ENCODE assay signal across 21 cellular contexts in the genomic region with DNA sequence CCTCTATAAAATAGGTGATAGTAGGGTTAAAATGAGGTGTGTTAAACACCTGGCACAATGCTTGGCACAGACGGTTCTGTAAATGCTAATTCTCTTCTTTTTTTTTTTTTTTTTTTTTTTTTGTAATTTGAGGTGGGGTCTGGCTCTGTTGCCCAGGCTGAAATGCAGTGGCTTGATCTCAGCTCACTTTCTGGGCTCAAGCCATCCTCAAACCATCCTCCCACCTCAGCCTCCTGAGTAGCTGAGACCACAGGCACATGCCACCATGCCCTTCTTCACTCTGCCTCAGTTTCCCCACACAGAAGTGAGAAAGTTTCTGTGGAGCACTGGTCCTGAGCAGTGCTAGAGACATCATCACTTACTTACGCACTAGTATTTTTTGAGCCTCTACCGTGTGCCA. TPM values are rescaled to one million over a fixed set of nuclear protein-coding genes. Genes with fewer than 3 reads are reported as not detected.
A peak's percentile ranks its signal among the peaks of the same experiment; 100 is the strongest.
DNase-seq lines count a peak whose midpoint lies in the region; ATAC-seq, FAIRE-seq and TF ChIP-seq lines count a peak whose summit lies in the region.
"Had no signal": no experiment of that assay in that cellular context is flagged by ENCODE, and none has a peak within 500 bp of the region (broad histone marks: within the 10 kb centered on the region; RNA-seq: fewer than 3 reads in every experiment).

No MANE protein-coding gene starts in this region.

- H3K27ac Mint-ChIP-seq in activated CD4-positive, alpha-beta memory T cell treated with anti-CD3 and anti-CD28 coated beads, Interleukin-2, amount 10 ng/mL, durations not matched to agents 7 days and 5 days, result peak overlapping the region; percentile 26
- H3K27ac Mint-ChIP-seq: progenitor cell of endocrine pancreas had no signal

- peak overlapping the region; percentile 66 for H3K27ac ChIP-seq in left ventricle myocardium inferior (replicated peaks)
- H3K27ac ChIP-seq in right atrium auricular region, result peak overlapping the region in 1 of 2 donors; percentile 53
- H3K27ac ChIP-seq in endothelial cell of umbilical vein (ENCODE audit: insufficient read depth, low read depth, low read length), result peak overlapping the region; percentile 4
- H3K27ac ChIP-seq: SK-N-MC had no signal

- H3K4me2 ChIP-seq in endothelial cell of umbilical vein (ENCODE audit: insufficient read depth, low read length), result no peak overlapping the region

- H3K4me3 ChIP-seq in left ventricle myocardium inferior, result no peak overlapping the region
- no peak overlapping the region for H3K4me3 ChIP-seq in right atrium auricular region
- no peak overlapping the region for H3K4me3 ChIP-seq in endothelial cell of umbilical vein (replicated peaks in 1 of 3; ENCODE audit: insufficient read depth in 1 of 3, low read depth in 1 of 3, low read length in 3 of 3)
- H3K4me3 ChIP-seq: lung, SK-N-MC had no signal

- H2AFZ ChIP-seq in endothelial cell of umbilical vein (ENCODE audit: low read depth, low read length), result no peak overlapping the region

- H3K4me3 Mint-ChIP-seq in activated CD4-positive, alpha-beta memory T cell treated with anti-CD3 and anti-CD28 coated beads, Interleukin-2, amount 10 ng/mL, durations not matched to agents 7 days and 5 days, result no peak overlapping the region
- H3K4me3 Mint-ChIP-seq: dendritic cell treated with granulocyte-macrophage colony-stimulating factor and Interleukin-4, amounts not matched to agents 40 ng/mL and 50 ng/mL, for 4 days had no signal

- FAIRE-seq in endothelial cell of umbilical vein (lab: Jason Lieb, UNC), result no peak
- FAIRE-seq: endometrium, GM12892, keratinocyte had no signal

- TF ChIP-seq CTCF in left ventricle myocardium inferior (IDR thresholded peaks at IDR 0.05; ENCODE audit: borderline replicate concordance) (no peak), right atrium auricular region (IDR thresholded peaks at IDR 0.05) (no peak), endothelial cell of umbilical vein (IDR thresholded peaks at IDR 0.05; ENCODE audit: extremely low read depth in 1 of 2, insufficient read depth in 1 of 2, low read depth in 1 of 2, low read length in 2 of 2) (no peak)

- no peak for DNase-seq in left ventricle myocardium inferior
- DNase-seq in right atrium auricular region (ENCODE audit: low spot score), result no peak
- no peak for DNase-seq in activated CD4-positive, alpha-beta memory T cell treated with anti-CD3 and anti-CD28 coated beads, Interleukin-2, amount 10 ng/mL, durations not matched to agents 7 days and 5 days
- DNase-seq in endothelial cell of umbilical vein (ENCODE audit: low read depth, low spot score), result no peak
- DNase-seq in stimulated activated CD4-positive, alpha-beta T cell treated with anti-CD3 and anti-CD28 coated beads, Interleukin-4, amount 100 ng/mL, for 4 hours, result no peak
- DNase-seq: activated CD4-positive, alpha-beta T cell treated with anti-CD3 and anti-CD28 coated beads, Interleukin-2, amount 50 U/mL, for 1 hour; activated CD8-positive, alpha-beta memory T cell treated with anti-CD3 and anti-CD28 coated beads, Interleukin-2, amount 50 U/mL, for 4 hours; activated gamma-delta T cell treated with Interleukin-2 at 50 U/mL for 16 hours; H7; NCI-H1105 treated with DMSO at 0.1 percent for 48 hours; NCI-H82; stimulated activated CD8-positive, alpha-beta memory T cell treated with anti-CD3 and anti-CD28 coated beads, Interleukin-4, amount 100 ng/mL, for 48 hours had no signal

- peaks cover 67% of the 10 kb centered on the region for H3K4me1 ChIP-seq in left ventricle myocardium inferior
- peaks cover 0 to 55% of the 10 kb centered on the region in 2 donors for H3K4me1 ChIP-seq in right atrium auricular region
- H3K4me1 ChIP-seq in endothelial cell of umbilical vein (ENCODE audit: control insufficient read depth, extremely low read depth, insufficient read depth, low read length), result peaks cover 38% of the 10 kb centered on the region

- H3K9me1 ChIP-seq in endothelial cell of umbilical vein (replicated peaks; ENCODE audit: control insufficient read depth, extremely low read depth, insufficient read depth, low read length), result no peaks in the 10 kb centered on the region

- H3K36me3 Mint-ChIP-seq in activated CD4-positive, alpha-beta memory T cell treated with anti-CD3 and anti-CD28 coated beads, Interleukin-2, amount 10 ng/mL, durations not matched to agents 7 days and 5 days (ENCODE audit: low read depth), result peaks cover 25% of the 10 kb centered on the region

- no peaks in the 10 kb centered on the region for H3K27me3 Mint-ChIP-seq in activated CD4-positive, alpha-beta memory T cell treated with anti-CD3 and anti-CD28 coated beads, Interleukin-2, amount 10 ng/mL, durations not matched to agents 7 days and 5 days
- H3K27me3 Mint-ChIP-seq: dendritic cell treated with granulocyte-macrophage colony-stimulating factor and Interleukin-4, amounts not matched to agents 40 ng/mL and 50 ng/mL, for 4 days; progenitor cell of endocrine pancreas had no signal

- peaks cover 13% of the 10 kb centered on the region for H3K4me1 Mint-ChIP-seq in activated CD4-positive, alpha-beta memory T cell treated with anti-CD3 and anti-CD28 coated beads, Interleukin-2, amount 10 ng/mL, durations not matched to agents 7 days and 5 days

- POLR2A ChIA-PET in activated CD4-positive, alpha-beta memory T cell treated with anti-CD3 and anti-CD28 coated beads, Interleukin-2, amount 10 ng/mL, durations not matched to agents 7 days and 5 days (lab: Charles Lee), result no interaction called here
- POLR2A ChIA-PET in endothelial cell of umbilical vein (lab: Charles Lee), result interaction anchor here (0.8 kb wide), 1 partner anchor 18 kb away, joined by 3 read pairs; no protein-coding TSS in a partner anchor

- H3K9me3 ChIP-seq in left ventricle myocardium inferior (replicated peaks), result no peaks in the 10 kb centered on the region
- H3K9me3 ChIP-seq in right atrium auricular region, result no peaks in the 10 kb centered on the region
- H3K9me3 ChIP-seq in endothelial cell of umbilical vein (replicated peaks; ENCODE audit: control insufficient read depth, insufficient read depth, low read length), result no peaks in the 10 kb centered on the region

- no peak overlapping the region for H3K9ac ChIP-seq in endothelial cell of umbilical vein (replicated peaks; ENCODE audit: extremely low read depth, insufficient read depth, low read length)

- intact Hi-C loops in left ventricle myocardium inferior (cut with micrococcal nuclease) (loop anchor here (5.0 kb wide), 1 partner anchor 257 kb away; no protein-coding TSS in a partner anchor), endothelial cell of umbilical vein (cut with micrococcal nuclease) (loop anchor here (1.0 to 10.0 kb wide), 7 partner anchors 7 to 805 kb away; partner anchors contain the start of gene SLC6A6)

- H3K79me2 ChIP-seq in endothelial cell of umbilical vein (ENCODE audit: control insufficient read depth, insufficient read depth, low read length), result no peaks in the 10 kb centered on the region

- ATAC-seq in HG02870 (IDR thresholded peaks at IDR 0.05; ENCODE audit: unreplicated experiment) (no peak), HG02642 (IDR thresholded peaks at IDR 0.05; ENCODE audit: poor library complexity, unreplicated experiment) (no peak)

- H3K36me3 ChIP-seq in left ventricle myocardium inferior (peaks cover 11% of the 10 kb centered on the region), right atrium auricular region (peaks cover 33% of the 10 kb centered on the region), endothelial cell of umbilical vein (ENCODE audit: control insufficient read depth in 2 of 2, extremely low read depth in 1 of 2, insufficient read depth in 2 of 2, low read length in 2 of 2) (no peaks in the 10 kb centered on the region)

- no peaks in the 10 kb centered on the region for H4K20me1 ChIP-seq in endothelial cell of umbilical vein (replicated peaks; ENCODE audit: control insufficient read depth, extremely low read depth, insufficient read depth, low read length)

- no peak for TF ChIP-seq POLR2A in endothelial cell of umbilical vein (IDR thresholded peaks at IDR 0.05; ENCODE audit: low read depth, low read length)

- dilution Hi-C loops in endothelial cell of umbilical vein (cut with MboI; ENCODE audit: extremely low pct_ligation_motif_present, low sequenced_read_pairs), result no loop called here

- H3K27me3 ChIP-seq in left ventricle myocardium inferior (ENCODE audit: low read depth) (peaks cover 62% of the 10 kb centered on the region), right atrium auricular region (no peaks in the 10 kb centered on the region), endothelial cell of umbilical vein (ENCODE audit: control insufficient read depth in 2 of 2, insufficient read depth in 2 of 2, low read length in 2 of 2) (no peaks in the 10 kb centered on the region)

- H3K9me3 Mint-ChIP-seq in activated CD4-positive, alpha-beta memory T cell treated with anti-CD3 and anti-CD28 coated beads, Interleukin-2, amount 10 ng/mL, durations not matched to agents 7 days and 5 days, result no peaks in the 10 kb centered on the region
- H3K9me3 Mint-ChIP-seq: dendritic cell treated with granulocyte-macrophage colony-stimulating factor and Interleukin-4, amounts not matched to agents 40 ng/mL and 50 ng/mL, for 4 days had no signal

- BruUV-seq in endothelial cell of umbilical vein (replicated peaks; lab: Mats Ljungman, UMichigan), result no TSS peak

- CTCF ChIA-PET in activated CD4-positive, alpha-beta memory T cell treated with anti-CD3 and anti-CD28 coated beads, Interleukin-2, amount 10 ng/mL, durations not matched to agents 7 days and 5 days (lab: Charles Lee), result interaction anchor here (1.8 kb wide), 1 partner anchor 17 kb away, joined by 4 read pairs; no protein-coding TSS in a partner anchor
- CTCF ChIA-PET in endothelial cell of umbilical vein (lab: Charles Lee), result interaction anchor here (1.4 to 3.5 kb wide), 4 partner anchors 8 to 58 kb away, joined by 3 to 37 read pairs (median 17); partner anchors contain the start of gene SLC6A6

TF ChIP-seq in endothelial cell of umbilical vein, 7 proteins besides CTCF, POLR2A, EP300 and RAD21 (continues in another document):
- TF ChIP-seq JUN (IDR thresholded peaks at IDR 0.05; ENCODE audit: borderline replicate concordance, insufficient read depth, insufficient read length, low read depth) (no peak), POLR2AphosphoS5 (IDR thresholded peaks at IDR 0.05; ENCODE audit: insufficient read depth, low read depth, low read length) (no peak), FOS (IDR thresholded peaks at IDR 0.05; ENCODE audit: borderline replicate concordance, insufficient read depth, low read length) (no peak)

RNA-seq across cellular contexts. Expression of gene SLC6A6, which starts 57.4 kb away (rescaled TPM):
- total RNA-seq in left ventricle myocardium inferior (35.4 TPM), right atrium auricular region (10 to 100 TPM; 81.5 to 85.9 TPM), endothelial cell of umbilical vein (33.8 and 38.0 TPM in 2 replicates)
- 10 to 100 TPM; 59.0 to 61.5 TPM for total RNA-seq in activated CD4-positive, alpha-beta memory T cell treated with anti-CD3 and anti-CD28 coated beads, Interleukin-2, amount 10 ng/mL, durations not matched to agents 7 days and 5 days
- polyA plus RNA-seq in endothelial cell of umbilical vein, result 24.8 and 25.7 TPM in 2 replicates
- 16.9 and 19.1 TPM in 2 replicates for polyA plus RNA-seq in endothelial cell of umbilical vein (2011; cell fraction: cytosol; rRNA removed)
- 51.5 and 59.3 TPM in 2 replicates for polyA plus RNA-seq in endothelial cell of umbilical vein (2011; cell fraction: nucleus; rRNA removed)
- 13.7 and 19.6 TPM in 2 replicates for polyA plus RNA-seq in endothelial cell of umbilical vein (2012)
- 75.0 and 82.1 TPM in 2 replicates for polyA minus RNA-seq in endothelial cell of umbilical vein
- 12.4 TPM for polyA minus RNA-seq in endothelial cell of umbilical vein (2011; cell fraction: cytosol; rRNA and poly(A)+ RNA removed)
- 47.6 and 56.2 TPM in 2 replicates for polyA minus RNA-seq in endothelial cell of umbilical vein (2011; cell fraction: nucleus; rRNA and poly(A)+ RNA removed)
